In the genomic region with DNA sequence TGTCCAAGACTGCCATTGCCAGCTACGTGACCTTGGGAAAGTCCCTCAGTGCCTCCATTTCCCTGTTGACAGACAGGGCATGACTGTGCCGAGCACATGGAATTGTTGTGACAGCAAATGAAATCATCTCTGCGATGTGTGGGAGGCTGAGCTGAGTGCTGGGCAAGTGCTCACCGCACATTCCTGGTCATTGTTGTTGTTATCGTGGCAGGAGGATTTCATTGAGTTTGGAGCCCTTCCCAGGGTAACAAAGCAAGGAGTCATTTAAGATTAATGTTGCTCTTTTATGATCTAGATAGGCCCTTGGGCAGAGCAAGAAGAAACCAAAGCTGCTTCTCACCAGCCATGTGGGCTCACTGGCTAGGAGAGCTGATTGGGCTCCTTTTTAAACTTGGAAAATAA, we compare ENCODE assay signal across 9 cellular contexts. TPM values are rescaled to one million over a fixed set of nuclear protein-coding genes. Genes with fewer than 3 reads are reported as not detected.
DNase-seq lines count a peak whose midpoint lies in the region; ATAC-seq and TF ChIP-seq lines count a peak whose summit lies in the region.
"Had no signal": no experiment of that assay in that cellular context is flagged by ENCODE, and none has a peak within 500 bp of the region (broad histone marks: within the 10 kb centered on the region; RNA-seq: fewer than 3 reads in every experiment).

No MANE protein-coding gene starts in this region.

- H3K9me3 ChIP-seq in aorta (ENCODE audit: control insufficient read depth, low read length) = no peaks in the 10 kb centered on the region

- H3K36me3 ChIP-seq in aorta (ENCODE audit: control insufficient read depth in 1 of 2, insufficient read depth in 2 of 2, low read length in 1 of 2) = no peaks in the 10 kb centered on the region

- H3K4me1 ChIP-seq in aorta (ENCODE audit: control insufficient read depth in 1 of 2, insufficient read depth in 2 of 2, low read length in 2 of 2) = peaks cover 0 to 3% of the 10 kb centered on the region in 2 donors

- DNase-seq in LoVo (ENCODE audit: low spot score) (peak; percentile 19), coronary artery (ENCODE audit: low spot score) (no peak), lung microvascular endothelial cell (ENCODE audit: low read depth in 2 of 2) (peak; percentile 93), aorta (peak; percentile 53 to 78), D341Med (ENCODE audit: low spot score) (no peak)
- no peak for DNase-seq in activated CD4-positive, alpha-beta T cell treated with anti-CD3 and anti-CD28 coated beads, Interleukin-2, amount 50 U/mL, for 4 hours
- DNase-seq in activated naive CD4-positive, alpha-beta T cell treated with Interleukin-2 at 50 U/mL for 16 hours = no peak
- DNase-seq: effector CD8-positive, alpha-beta T cell; H9 had no signal

- H3K27ac ChIP-seq in coronary artery (peak overlapping the region; percentile 18 to 38), aorta (ENCODE audit: low read depth in 1 of 2, low read length in 2 of 2) (peak overlapping the region in 1 of 2 donors; percentile 23)

- TF ChIP-seq CTCF in coronary artery (IDR thresholded peaks at IDR 0.05) = no peak

- 5 to 6% methylated on average over 5 of the region's 5 CpGs for WGBS in aorta, 2 donors

- intact Hi-C loops in aorta (cut with DNase I) = no loop called here

- H3K4me3 ChIP-seq in coronary artery (peak overlapping the region; percentile 25), aorta (ENCODE audit: low read length in 2 of 2) (no peak overlapping the region)

- ATAC-seq in aorta (ENCODE audit: low FRiP score) = peak; percentile 46

- no peaks in the 10 kb centered on the region for H3K27me3 ChIP-seq in aorta (ENCODE audit: control insufficient read depth in 1 of 2, insufficient read depth in 2 of 2, low read length in 1 of 2)

RNA-seq across cellular contexts. Expression of gene ITPKB, which starts 39.6 kb away (rescaled TPM):
- 18.7 and 19.4 TPM in 2 replicates for total RNA-seq in lung microvascular endothelial cell
- total RNA-seq in aorta = 10 to 100 TPM; 16.8 to 31.8 TPM
- 1 to 10 TPM; 2.1 to 6.6 TPM for polyA plus RNA-seq in aorta

Comparison
In these comparisons a context has a peak if more than half of its experiments do, and no peak if none do; other contexts are left out.
1. DNase-seq: peak in LoVo (single experiment), lung microvascular endothelial cell (2 of 2) and aorta (2 of 2); none in coronary artery (single experiment), activated CD4-positive, alpha-beta T cell treated with anti-CD3 and anti-CD28 coated beads, Interleukin-2, amount 50 U/mL, for 4 hours (0 of 2), D341Med (single experiment) and activated naive CD4-positive, alpha-beta T cell treated with Interleukin-2 at 50 U/mL for 16 hours (single experiment).